8 cellular contexts compared by ENCODE assay signal in genomic region chr15:45023659-45024320, GRCh38. TPM values are rescaled to one million over a fixed set of nuclear protein-coding genes. Genes with fewer than 3 reads are reported as not detected.
DNase-seq lines count a peak whose midpoint lies in the region; ATAC-seq and FAIRE-seq lines count a peak whose summit lies in the region.

No MANE protein-coding gene starts in this region.

- H3K27ac Mint-ChIP-seq in activated naive CD8-positive, alpha-beta T cell treated with anti-CD3 and anti-CD28 coated beads, Interleukin-2, amount 10 ng/mL, durations not matched to agents 7 days and 5 days: peak overlapping the region; percentile 75

- peak overlapping the region; percentile 84 for H3K4me3 Mint-ChIP-seq in activated naive CD8-positive, alpha-beta T cell treated with anti-CD3 and anti-CD28 coated beads, Interleukin-2, amount 10 ng/mL, durations not matched to agents 7 days and 5 days

- H3K27ac ChIP-seq in small intestine (ENCODE audit: low read depth in 1 of 2, low read length in 1 of 2): peak overlapping the region in 1 of 2 donors; percentile 47

- POLR2A ChIA-PET in activated naive CD8-positive, alpha-beta T cell treated with anti-CD3 and anti-CD28 coated beads, Interleukin-2, amount 10 ng/mL, durations not matched to agents 7 days and 5 days (lab: Charles Lee): no interaction called here

- H3K9me3 Mint-ChIP-seq in activated naive CD8-positive, alpha-beta T cell treated with anti-CD3 and anti-CD28 coated beads, Interleukin-2, amount 10 ng/mL, durations not matched to agents 7 days and 5 days: no peaks in the 10 kb centered on the region

- no peak for FAIRE-seq in small intestine (lab: Jason Lieb, UNC)

- H3K4me1 ChIP-seq in small intestine (ENCODE audit: control insufficient read depth in 2 of 2, insufficient read depth in 1 of 2, low read depth in 1 of 2, low read length in 1 of 2): peaks cover 0 to 4% of the 10 kb centered on the region in 2 donors

- no peaks in the 10 kb centered on the region for H3K9me3 ChIP-seq in small intestine (ENCODE audit: control insufficient read depth, low read depth)

- H3K36me3 Mint-ChIP-seq in activated naive CD8-positive, alpha-beta T cell treated with anti-CD3 and anti-CD28 coated beads, Interleukin-2, amount 10 ng/mL, durations not matched to agents 7 days and 5 days: peaks cover 4% of the 10 kb centered on the region

- H3K36me3 ChIP-seq in small intestine (ENCODE audit: control insufficient read depth in 2 of 2, insufficient read depth in 2 of 2, low read length in 2 of 2): no peaks in the 10 kb centered on the region

- H3K4me3 ChIP-seq in iPS-11a (ENCODE audit: low read depth, low read length): peak overlapping the region; percentile 74
- peak overlapping the region; percentile 71 to 75 for H3K4me3 ChIP-seq in small intestine (ENCODE audit: low read depth in 1 of 2, low read length in 2 of 2)

- H3K27me3 ChIP-seq in small intestine (ENCODE audit: control insufficient read depth in 2 of 2, insufficient read depth in 2 of 2, low read length in 2 of 2): no peaks in the 10 kb centered on the region

- DNase-seq in Daoy (ENCODE audit: low read depth): peak; percentile 43
- DNase-seq in KBM-7: peak; percentile 38
- no peak for DNase-seq in activated naive CD8-positive, alpha-beta T cell treated with anti-CD3 and anti-CD28 coated beads, Interleukin-2, amount 10 ng/mL, durations not matched to agents 7 days and 5 days
- DNase-seq in small intestine: peak; percentile 45
- no peak for DNase-seq in GOT3 (lab: John Stamatoyannopoulos, UW)

- in situ Hi-C loops in KBM-7 (cut with MboI; ENCODE audit: low pct_unique_long_range_greater_than_20kb, low sequenced_read_pairs): no loop called here

- peaks cover 14% of the 10 kb centered on the region for H3K27me3 Mint-ChIP-seq in activated naive CD8-positive, alpha-beta T cell treated with anti-CD3 and anti-CD28 coated beads, Interleukin-2, amount 10 ng/mL, durations not matched to agents 7 days and 5 days

- peaks cover 20% of the 10 kb centered on the region for H3K4me1 Mint-ChIP-seq in activated naive CD8-positive, alpha-beta T cell treated with anti-CD3 and anti-CD28 coated beads, Interleukin-2, amount 10 ng/mL, durations not matched to agents 7 days and 5 days

- no peak for ATAC-seq in activated naive CD8-positive, alpha-beta T cell treated with anti-CD3 and anti-CD28 coated beads, Interleukin-2, amount 10 ng/mL, durations not matched to agents 7 days and 5 days (ENCODE audit: low read depth)
- no peak for ATAC-seq in GM21723 (IDR thresholded peaks at IDR 0.05; ENCODE audit: unreplicated experiment)
- no peak for ATAC-seq in GM19324 (IDR thresholded peaks at IDR 0.05; ENCODE audit: low FRiP score, unreplicated experiment)

- WGBS in small intestine, 3 donors: 17 to 31% (median 26%) methylated on average over 5 of the region's 5 CpGs

RNA-seq across cellular contexts. Expression of gene SORD, which starts 0.8 kb away (rescaled TPM):
- 52.6 and 55.1 TPM in 2 replicates for total RNA-seq in Daoy (2014; rRNA removed; shearing (Covaris generic))
- total RNA-seq in activated naive CD8-positive, alpha-beta T cell treated with anti-CD3 and anti-CD28 coated beads, Interleukin-2, amount 10 ng/mL, durations not matched to agents 7 days and 5 days: 10 to 100 TPM in 1 of 2 experiments, 1 to 10 TPM in 1; 7.6 to 10.2 TPM
- polyA plus RNA-seq in small intestine: 10 to 100 TPM; 13.4 to 39.6 (median 13.5) TPM

Comparison
In these comparisons a context has a peak if more than half of its experiments do, and no peak if none do; other contexts are left out.
1. DNase-seq: peak in Daoy (single experiment), KBM-7 (single experiment) and small intestine (single experiment); none in activated naive CD8-positive, alpha-beta T cell treated with anti-CD3 and anti-CD28 coated beads, Interleukin-2, amount 10 ng/mL, durations not matched to agents 7 days and 5 days (single experiment) and GOT3 (single experiment).